18 cellular contexts compared by ENCODE assay signal in genomic region chr1:33096358-33097005, GRCh38. TPM values are rescaled to one million over a fixed set of nuclear protein-coding genes. Genes with fewer than 3 reads are reported as not detected.
A peak's percentile ranks its signal among the peaks of the same experiment; 100 is the strongest.
DNase-seq lines count a peak whose midpoint lies in the region; ATAC-seq and TF ChIP-seq lines count a peak whose summit lies in the region.
"Had no signal": no experiment of that assay in that cellular context is flagged by ENCODE, and none has a peak within 500 bp of the region (broad histone marks: within the 10 kb centered on the region; RNA-seq: fewer than 3 reads in every experiment).

No MANE protein-coding gene starts in this region.

- H3K4me1 ChIP-seq in smooth muscle cell (ENCODE audit: low read depth) = peaks cover 10% of the 10 kb centered on the region
- H3K4me1 ChIP-seq: Caco-2, prostate gland had no signal

- H3K27me3 ChIP-seq in WERI-Rb-1 (ENCODE audit: insufficient read depth, low read depth, severe bottlenecking) = no peaks in the 10 kb centered on the region
- H3K27me3 ChIP-seq in smooth muscle cell (ENCODE audit: low read depth) = no peaks in the 10 kb centered on the region

- no peak for TF ChIP-seq CTCF in WERI-Rb-1 (IDR thresholded peaks at IDR 0.05; ENCODE audit: low read depth, low read length)
- TF ChIP-seq CTCF in smooth muscle cell (IDR thresholded peaks at IDR 0.05; ENCODE audit: borderline replicate concordance, insufficient read depth, poor library complexity, severe bottlenecking) = no peak

- H3K27me3 Mint-ChIP-seq in activated T-cell treated with anti-CD3 and anti-CD28 coated beads, Interleukin-2, amount 50 U/mL, for 24 hours = no peaks in the 10 kb centered on the region

- peak overlapping the region; percentile 19 for H3K27ac Mint-ChIP-seq in activated T-cell treated with anti-CD3 and anti-CD28 coated beads, Interleukin-2, amount 50 U/mL, for 24 hours
- H3K27ac Mint-ChIP-seq: WTC11 had no signal

- 77% methylated on average over 7 of the region's 7 CpGs for WGBS in smooth muscle cell (ENCODE audit: low lambda C conversion rate)

- CTCF ChIA-PET in HEK293T (lab: Yijun Ruan, JAX) = interaction anchor here (0.7 to 2.9 kb wide), 5 partner anchors 10 to 203 kb away, joined by 3 to 19 read pairs (median 4); no protein-coding TSS in a partner anchor

- H3K4me3 ChIP-seq in WERI-Rb-1 (ENCODE audit: low read depth, low read length) (no peak overlapping the region), smooth muscle cell (no peak overlapping the region)
- H3K4me3 ChIP-seq: mucosa of descending colon, prostate gland had no signal

- peaks cover 3% of the 10 kb centered on the region for H4K20me1 ChIP-seq in smooth muscle cell (ENCODE audit: low read depth)

- peak overlapping the region; percentile 15 for H3K4me2 ChIP-seq in smooth muscle cell
- H3K4me2 ChIP-seq: KMS-11 had no signal

- H3K27ac ChIP-seq in WERI-Rb-1 (peak overlapping the region; percentile 57), smooth muscle cell (ENCODE audit: low read depth) (peak overlapping the region; percentile 89)
- H3K27ac ChIP-seq: HL-60, KMS-11, prostate gland had no signal

- no peaks in the 10 kb centered on the region; the same call in 1 of the 2 replicates for H3K36me3 ChIP-seq in WERI-Rb-1
- no peaks in the 10 kb centered on the region for H3K36me3 ChIP-seq in smooth muscle cell (ENCODE audit: low read depth)
- H3K36me3 ChIP-seq: prostate gland had no signal

- no peak for ATAC-seq in HG02642 (IDR thresholded peaks at IDR 0.05; ENCODE audit: poor library complexity, unreplicated experiment)
- ATAC-seq: mucosa of descending colon, SK-N-SH treated with all-trans-retinoic acid at 6 μM for 48 hours, WTC11 had no signal

- DNase-seq in activated T-cell treated with anti-CD3 and anti-CD28 coated beads, Interleukin-2, amount 50 U/mL, for 24 hours = no peak
- DNase-seq in activated T-cell treated with anti-CD3 and anti-CD28 coated beads for 4 hours = no peak
- peak; percentile 78 for DNase-seq in WERI-Rb-1
- DNase-seq in fibroblast of peridontal ligament (ENCODE audit: extremely low read depth) = peak; percentile 65
- no peak for DNase-seq in smooth muscle cell (lab: John Stamatoyannopoulos, UW; ENCODE audit: unreplicated experiment)
- DNase-seq in MV-4-11 (lab: John Stamatoyannopoulos, UW) = no peak
- DNase-seq in HEK293T (ENCODE audit: extremely low spot score) = no peak
- DNase-seq: ACHN; activated naive CD4-positive, alpha-beta T cell treated with anti-CD3 and anti-CD28 coated beads, Interleukin-2, amount 50 U/mL, for 16 hours; Caco-2; mucosa of descending colon; NCI-H1436 treated with DMSO at 0.1 percent for 48 hours had no signal

- H3F3A ChIP-seq in smooth muscle cell (ENCODE audit: low read depth) = peaks cover 21% of the 10 kb centered on the region

- H3K9me3 ChIP-seq in WERI-Rb-1 (ENCODE audit: severe bottlenecking) = no peaks in the 10 kb centered on the region
- H3K9me3 ChIP-seq in smooth muscle cell (replicated peaks; ENCODE audit: low read depth) = no peaks in the 10 kb centered on the region
- H3K9me3 ChIP-seq: Caco-2, mucosa of descending colon, prostate gland had no signal

- POLR2A ChIA-PET in HEK293T (lab: Yijun Ruan, JAX) = interaction anchor here (1.2 kb wide), 1 partner anchor 29 kb away, joined by 3 read pairs; no protein-coding TSS in a partner anchor

- no peaks in the 10 kb centered on the region for H3K79me2 ChIP-seq in smooth muscle cell (ENCODE audit: low read depth)

- no peak overlapping the region for H3K4me3 Mint-ChIP-seq in activated T-cell treated with anti-CD3 and anti-CD28 coated beads, Interleukin-2, amount 50 U/mL, for 24 hours
- H3K4me3 Mint-ChIP-seq: WTC11 had no signal

- no peak overlapping the region for H3K9ac ChIP-seq in smooth muscle cell (ENCODE audit: low read depth)
- H3K9ac ChIP-seq: KMS-11 had no signal

- H3K36me3 Mint-ChIP-seq in activated T-cell treated with anti-CD3 and anti-CD28 coated beads, Interleukin-2, amount 50 U/mL, for 24 hours (ENCODE audit: low read depth) = peaks cover 3% of the 10 kb centered on the region
- H3K36me3 Mint-ChIP-seq: WTC11 had no signal

- H3K9me3 Mint-ChIP-seq in activated T-cell treated with anti-CD3 and anti-CD28 coated beads, Interleukin-2, amount 50 U/mL, for 24 hours = peaks cover 3% of the 10 kb centered on the region
- H3K9me3 Mint-ChIP-seq: WTC11 had no signal

- H3K4me1 Mint-ChIP-seq in activated T-cell treated with anti-CD3 and anti-CD28 coated beads, Interleukin-2, amount 50 U/mL, for 24 hours (ENCODE audit: low read depth) = peaks cover 47% of the 10 kb centered on the region

- no peak overlapping the region for H2AFZ ChIP-seq in smooth muscle cell (ENCODE audit: low read depth)

TF ChIP-seq in HEK293T, 16 proteins besides CTCF, POLR2A, EP300 and RAD21:
- TF ChIP-seq TARDBP (IDR thresholded peaks at IDR 0.05) = no peak
- no peak for TF ChIP-seq NFRKB (IDR thresholded peaks at IDR 0.05)
- TF ChIP-seq SUZ12 (IDR thresholded peaks at IDR 0.05) = no peak
- TF ChIP-seq FOXK2 (IDR thresholded peaks at IDR 0.05) = no peak
- TF ChIP-seq CTBP1 (IDR thresholded peaks at IDR 0.05; ENCODE audit: borderline replicate concordance) = no peak
- no peak for TF ChIP-seq ELF4 (IDR thresholded peaks at IDR 0.05)

RNA-seq across cellular contexts. Expression of gene AZIN2, which starts 15.5 kb away (rescaled TPM):
- total RNA-seq in smooth muscle cell = 7.9 and 16.3 TPM in 2 replicates
- 21.5 and 33.5 TPM in 2 replicates for polyA plus RNA-seq in smooth muscle cell

RNA-seq across cellular contexts. Expression of gene AK2, which starts 59.8 kb away (rescaled TPM):
- total RNA-seq in smooth muscle cell = 89.8 and 132 TPM in 2 replicates
- 121 and 142 TPM in 2 replicates for polyA plus RNA-seq in smooth muscle cell

Comparison
In these comparisons a context has a peak if more than half of its experiments do, and no peak if none do; other contexts are left out.
1. DNase-seq: peak in WERI-Rb-1 (single experiment) and fibroblast of peridontal ligament (single experiment); none in activated T-cell treated with anti-CD3 and anti-CD28 coated beads, Interleukin-2, amount 50 U/mL, for 24 hours (single experiment), activated T-cell treated with anti-CD3 and anti-CD28 coated beads for 4 hours (single experiment), smooth muscle cell (single experiment), MV-4-11 (single experiment) and HEK293T (single experiment).